In genomic region chr7:123367508-123368122, GRCh38 we compare ENCODE assay signal across 9 cellular contexts.
DNase-seq lines count a peak whose midpoint lies in the region; ATAC-seq, FAIRE-seq and TF ChIP-seq lines count a peak whose summit lies in the region.
"Had no signal": no experiment of that assay in that cellular context is flagged by ENCODE, and none has a peak within 500 bp of the region (broad histone marks: within the 10 kb centered on the region; RNA-seq: fewer than 3 reads in every experiment).

No MANE protein-coding gene starts in this region.

- H3K4me1 ChIP-seq in H1 (replicated peaks in 1 of 4; ENCODE audit: control insufficient read depth in 3 of 4, insufficient read depth in 4 of 4, low read length in 3 of 4), result no peaks in the 10 kb centered on the region

- H3K27me3 ChIP-seq in BJ (ENCODE audit: control insufficient read depth, insufficient read depth, low read length) (no peaks in the 10 kb centered on the region), H1 (replicated peaks in 1 of 4; ENCODE audit: control insufficient read depth in 3 of 4, extremely low read depth in 1 of 4, insufficient read depth in 3 of 4, low read length in 3 of 4) (no peaks in the 10 kb centered on the region)

- TF ChIP-seq EP300 in H1 (IDR thresholded peaks at IDR 0.05; ENCODE audit: borderline replicate concordance in 1 of 2, low read depth in 2 of 2, low read length in 2 of 2), result no peak

- H2BK20ac ChIP-seq in H1 (ENCODE audit: low read length), result no peak overlapping the region

- no peaks in the 10 kb centered on the region for H4K20me1 ChIP-seq in H1 (replicated peaks in 1 of 2; ENCODE audit: control insufficient read depth in 1 of 2, insufficient read depth in 2 of 2, low read length in 2 of 2)

- no peaks in the 10 kb centered on the region for H3K23me2 ChIP-seq in H1 (ENCODE audit: low read depth, low read length)

- POLR2A ChIA-PET in BJ (lab: Charles Lee), result no interaction called here
- POLR2A ChIA-PET in H1 (lab: Charles Lee; ENCODE audit: partially characterized antibody), result interaction anchor here (1.2 to 1.6 kb wide), 2 partner anchors 63 to 72 kb away, joined by 4 read pairs; no protein-coding TSS in a partner anchor

- no peak overlapping the region for H4K8ac ChIP-seq in H1 (ENCODE audit: extremely low read depth, insufficient read depth, low read length)

- no peak overlapping the region for H2BK5ac ChIP-seq in H1 (ENCODE audit: low read depth, low read length)

- FAIRE-seq in H1 (lab: Jason Lieb, UNC), result peak; percentile 80
- FAIRE-seq in frontal cortex (lab: Jason Lieb, UNC), result no peak

- H3K4me3 ChIP-seq in BJ (ENCODE audit: low read depth, low read length) (no peak overlapping the region), H1 (ENCODE audit: extremely low read depth in 1 of 4, insufficient read depth in 2 of 4, low read depth in 3 of 4, low read length in 4 of 4) (no peak overlapping the region)

- H3K9me3 ChIP-seq in H1 (ENCODE audit: insufficient read depth in 2 of 2, low read depth in 1 of 2, low read length in 1 of 2), result no peaks in the 10 kb centered on the region

- no peak overlapping the region for H3K27ac ChIP-seq in H1 (ENCODE audit: low read depth, low read length)

- no peaks in the 10 kb centered on the region for H3K79me1 ChIP-seq in H1 (ENCODE audit: low read depth, low read length)

- no peak overlapping the region for H2BK15ac ChIP-seq in H1 (ENCODE audit: low read length)

- no peak overlapping the region for H2BK120ac ChIP-seq in H1 (replicated peaks; ENCODE audit: low read depth, low read length)

- no peak overlapping the region for H3K4me2 ChIP-seq in H1 (ENCODE audit: insufficient read depth in 1 of 2, low read depth in 2 of 2, low read length in 2 of 2)

- H3K18ac ChIP-seq in H1 (ENCODE audit: extremely low read depth, low read length), result no peak overlapping the region

- H3K56ac ChIP-seq in H1 (replicated peaks; ENCODE audit: insufficient read length, low read depth, low read length), result no peak overlapping the region

- no peak for TF ChIP-seq POLR2A in H1 (IDR thresholded peaks at IDR 0.05; ENCODE audit: control extremely low read depth in 1 of 2, low read depth in 2 of 2, low read length in 2 of 2)

- no peak overlapping the region for H3K9ac ChIP-seq in H1 (replicated peaks in 1 of 4; ENCODE audit: extremely low read depth in 1 of 4, low read depth in 3 of 4, low read length in 3 of 4)

- H2BK12ac ChIP-seq in H1 (ENCODE audit: low read depth, low read length), result no peak overlapping the region

- H3K23ac ChIP-seq in H1 (ENCODE audit: insufficient read length), result no peak overlapping the region

- no peak overlapping the region for H3K14ac ChIP-seq in H1 (ENCODE audit: insufficient read length)

- H2AK5ac ChIP-seq in H1 (ENCODE audit: low read depth, low read length), result no peak overlapping the region

- DNase-seq in BJ (ENCODE audit: low read depth) (no peak), NCI-H526 (lab: John Stamatoyannopoulos, UW) (peak; percentile 10 to 72), H1 (ENCODE audit: low read depth in 1 of 2, low spot score in 2 of 2) (no peak), pulmonary artery endothelial cell (ENCODE audit: low read depth, low spot score) (peak; percentile 11), GF-D8 (lab: John Stamatoyannopoulos, UW) (no peak), frontal cortex (ENCODE audit: low spot score in 2 of 2) (no peak)
- DNase-seq: right cardiac atrium had no signal

- 40% methylated on average over 5 of the region's 5 CpGs; no CpG with 5 or more reads in 1 of the 2 experiments for WGBS in H1 (ENCODE audit: extremely low coverage in 1 of 2, insufficient coverage in 1 of 2, insufficient read length in 1 of 2, insufficient replicate concordance in 2 of 2, low coverage in 1 of 2, low lambda C conversion rate in 2 of 2, missing lambda C conversion rate in 1 of 2), 2 experiments

- no peak overlapping the region for H4K5ac ChIP-seq in H1 (ENCODE audit: insufficient read length, low read depth, low read length)

- TF ChIP-seq RAD21 in H1 (IDR thresholded peaks at IDR 0.05 in 1 of 2, conservative IDR thresholded peaks at IDR 0.05 in 1 of 2; ENCODE audit: low read depth in 2 of 2, low read length in 2 of 2), result peak; percentile 88 to 90

- CTCF ChIA-PET in BJ (lab: Yijun Ruan, JAX) (interaction anchor here (0.6 to 1.1 kb wide), 2 partner anchors 10 to 13 kb away, joined by 3 read pairs; no protein-coding TSS in a partner anchor), H1 (lab: Charles Lee; ENCODE audit: partially characterized antibody) (interaction anchor here (0.6 to 4.6 kb wide), 52 partner anchors 8 to 718 kb away, joined by 3 to 42 read pairs (median 4); no protein-coding TSS in a partner anchor)

- H3K79me2 ChIP-seq in H1 (ENCODE audit: control insufficient read depth in 1 of 2, insufficient read depth in 2 of 2, low read length in 2 of 2), result no peaks in the 10 kb centered on the region

- H2AFZ ChIP-seq in H1 (ENCODE audit: low read length), result no peak overlapping the region

- H3K36me3 ChIP-seq in BJ (ENCODE audit: control insufficient read depth, insufficient read depth, low read length), result no peaks in the 10 kb centered on the region
- no peaks in the 10 kb centered on the region for H3K36me3 ChIP-seq in H1 (ENCODE audit: control insufficient read depth in 2 of 4, insufficient read depth in 4 of 4, low read length in 3 of 4)

- ATAC-seq in GM18861 (IDR thresholded peaks at IDR 0.05; ENCODE audit: unreplicated experiment) (peak; percentile 93), HG02973 (IDR thresholded peaks at IDR 0.05; ENCODE audit: unreplicated experiment) (peak; percentile 96)

- no peak overlapping the region for H4K91ac ChIP-seq in H1 (replicated peaks; ENCODE audit: insufficient read length, low read length)

- no peak overlapping the region for H3K4ac ChIP-seq in H1 (replicated peaks; ENCODE audit: insufficient read length, low read depth, low read length)

- TF ChIP-seq CTCF in BJ (IDR thresholded peaks at IDR 0.05; ENCODE audit: insufficient read depth, low read depth, low read length), result peak; percentile 33
- peak; percentile 57 to 76 (median 64) for TF ChIP-seq CTCF in H1 (IDR thresholded peaks at IDR 0.05; ENCODE audit: control extremely low read depth in 1 of 3, insufficient read depth in 1 of 3, low read depth in 1 of 3, low read length in 3 of 3)

TF ChIP-seq in H1, 55 proteins besides CTCF, POLR2A, EP300 and RAD21:
- TF ChIP-seq JUND (IDR thresholded peaks at IDR 0.05; ENCODE audit: low read length) (no peak), BCL11A (IDR thresholded peaks at IDR 0.05; ENCODE audit: low read depth in 2 of 2, low read length in 2 of 2) (no peak), SRF (IDR thresholded peaks at IDR 0.05; ENCODE audit: low read depth, low read length) (no peak), SP4 (IDR thresholded peaks at IDR 0.05; ENCODE audit: low read length) (no peak), PHF8 (conservative IDR thresholded peaks at IDR 0.05; ENCODE audit: low read depth, low read length) (no peak), GTF2F1 (IDR thresholded peaks at IDR 0.05; ENCODE audit: borderline replicate concordance, low read depth, low read length) (no peak), NANOG (IDR thresholded peaks at IDR 0.05; ENCODE audit: insufficient read depth, low read depth, low read length, poor library complexity, severe bottlenecking) (no peak), CHD2 (IDR thresholded peaks at IDR 0.05; ENCODE audit: low read length) (no peak), HDAC2 (IDR thresholded peaks at IDR 0.05; ENCODE audit: borderline replicate concordance in 1 of 2, low read depth in 2 of 2, low read length in 2 of 2) (no peak), RBBP5 (IDR thresholded peaks at IDR 0.05; ENCODE audit: borderline replicate concordance, low read depth, low read length) (no peak), ATF2 (IDR thresholded peaks at IDR 0.05; ENCODE audit: low read length) (no peak), CEBPB (IDR thresholded peaks at IDR 0.05; ENCODE audit: low read depth, low read length) (no peak), ASH2L (IDR thresholded peaks at IDR 0.05; ENCODE audit: low read length) (no peak), KDM4A (IDR thresholded peaks at IDR 0.05; ENCODE audit: low read depth, low read length, severe bottlenecking) (no peak), GABPA (IDR thresholded peaks at IDR 0.05; ENCODE audit: borderline replicate concordance, insufficient read depth, low read length) (no peak), YY1 (IDR thresholded peaks at IDR 0.05; ENCODE audit: low read depth, low read length) (no peak)

Comparison
In these comparisons a context has a peak if more than half of its experiments do, and no peak if none do; other contexts are left out.
1. DNase-seq: peak in NCI-H526 (2 of 2) and pulmonary artery endothelial cell (single experiment); none in BJ (single experiment), H1 (0 of 2), GF-D8 (single experiment) and frontal cortex (0 of 2).